18 cellular contexts compared by ENCODE assay signal in the genomic region with DNA sequence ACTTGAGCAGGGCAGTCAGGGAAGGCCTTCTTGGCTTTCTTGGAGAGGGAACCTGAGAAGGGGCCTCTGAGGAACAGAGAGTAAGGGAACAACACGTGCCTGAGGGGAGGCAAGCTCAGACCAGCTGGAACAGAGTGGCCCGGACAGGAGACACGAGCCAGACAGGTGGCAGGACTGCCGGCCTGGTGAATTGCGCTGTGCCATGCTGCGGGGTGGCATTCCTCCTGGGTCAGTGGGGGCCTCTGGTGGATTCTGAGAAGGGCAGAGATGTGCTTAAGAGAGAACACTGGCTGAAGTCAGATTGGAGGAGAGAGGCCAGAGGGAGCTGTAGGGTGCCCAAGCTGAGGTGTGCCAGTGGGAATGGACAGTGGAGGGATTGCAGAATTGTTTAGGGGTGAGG. TPM values are rescaled to one million over a fixed set of nuclear protein-coding genes. Genes with fewer than 3 reads are reported as not detected.
DNase-seq lines count a peak whose midpoint lies in the region; ATAC-seq and TF ChIP-seq lines count a peak whose summit lies in the region.
"Had no signal": no experiment of that assay in that cellular context is flagged by ENCODE, and none has a peak within 500 bp of the region (broad histone marks: within the 10 kb centered on the region; RNA-seq: fewer than 3 reads in every experiment).

No MANE protein-coding gene starts in this region.

- ATAC-seq in WTC11 (no peak), thoracic aorta (ENCODE audit: insufficient number of reproducible peaks, low FRiP score, low read depth) (no peak)
- ATAC-seq: activated CD8-positive, alpha-beta T cell treated with anti-CD3 and anti-CD28 coated beads for 36 hours; foreskin keratinocyte; left lung; T-cell had no signal

- H3K9me3 Mint-ChIP-seq in activated naive CD4-positive, alpha-beta T cell treated with anti-CD3 and anti-CD28 coated beads, Interleukin-2, amount 10 ng/mL, durations not matched to agents 7 days and 5 days, result no peaks in the 10 kb centered on the region
- no peaks in the 10 kb centered on the region for H3K9me3 Mint-ChIP-seq in activated naive CD4-positive, alpha-beta T cell treated with anti-CD3 and anti-CD28 coated beads for 36 hours
- H3K9me3 Mint-ChIP-seq in WTC11, result peaks cover 9% of the 10 kb centered on the region; the same call in 1 of the 2 replicates
- H3K9me3 Mint-ChIP-seq: activated CD8-positive, alpha-beta T cell treated with anti-CD3 and anti-CD28 coated beads for 36 hours; T-cell had no signal

- H3K27ac Mint-ChIP-seq in activated naive CD4-positive, alpha-beta T cell treated with anti-CD3 and anti-CD28 coated beads, Interleukin-2, amount 10 ng/mL, durations not matched to agents 7 days and 5 days, result no peak overlapping the region
- H3K27ac Mint-ChIP-seq in activated naive CD4-positive, alpha-beta T cell treated with anti-CD3 and anti-CD28 coated beads for 36 hours, result no peak overlapping the region
- peak overlapping the region; percentile 64 for H3K27ac Mint-ChIP-seq in WTC11
- H3K27ac Mint-ChIP-seq: activated CD8-positive, alpha-beta T cell treated with anti-CD3 and anti-CD28 coated beads for 36 hours; T-cell had no signal

- CTCF ChIA-PET in activated naive CD4-positive, alpha-beta T cell treated with anti-CD3 and anti-CD28 coated beads, Interleukin-2, amount 10 ng/mL, durations not matched to agents 7 days and 5 days (lab: Charles Lee), result no interaction called here
- CTCF ChIA-PET in activated naive CD4-positive, alpha-beta T cell treated with anti-CD3 and anti-CD28 coated beads for 36 hours (lab: Charles Lee), result interaction anchor here (0.6 to 2.3 kb wide), 2 partner anchors 54 to 228 kb away, joined by 5 read pairs; no protein-coding TSS in a partner anchor
- CTCF ChIA-PET in WTC11 (lab: Charles Lee), result interaction anchor here (2.1 to 9.6 kb wide), 3 partner anchors 16 to 43 kb away, joined by 5 to 99 read pairs (median 6); no protein-coding TSS in a partner anchor

- H3K4me1 ChIP-seq in thoracic aorta (ENCODE audit: control insufficient read depth in 1 of 2, low read depth in 2 of 2) (peaks cover 17 to 52% of the 10 kb centered on the region in 2 donors), ovary (ENCODE audit: insufficient read depth) (peaks cover 3% of the 10 kb centered on the region)
- H3K4me1 ChIP-seq: foreskin keratinocyte had no signal

- H3K4me3 Mint-ChIP-seq in activated naive CD4-positive, alpha-beta T cell treated with anti-CD3 and anti-CD28 coated beads, Interleukin-2, amount 10 ng/mL, durations not matched to agents 7 days and 5 days, result no peak overlapping the region
- no peak overlapping the region for H3K4me3 Mint-ChIP-seq in activated naive CD4-positive, alpha-beta T cell treated with anti-CD3 and anti-CD28 coated beads for 36 hours
- no peak overlapping the region for H3K4me3 Mint-ChIP-seq in WTC11
- H3K4me3 Mint-ChIP-seq: activated CD8-positive, alpha-beta T cell treated with anti-CD3 and anti-CD28 coated beads for 36 hours; CD4-positive, alpha-beta memory T cell; T-cell had no signal

- no peaks in the 10 kb centered on the region for H3K27me3 ChIP-seq in thoracic aorta (replicated peaks; ENCODE audit: insufficient read depth)
- no peaks in the 10 kb centered on the region for H3K27me3 ChIP-seq in ovary
- H3K27me3 ChIP-seq: foreskin keratinocyte, left lung had no signal

- no peak for TF ChIP-seq EP300 in ovary (IDR thresholded peaks at IDR 0.05)

- peaks cover 28% of the 10 kb centered on the region for H3K4me1 Mint-ChIP-seq in activated naive CD4-positive, alpha-beta T cell treated with anti-CD3 and anti-CD28 coated beads, Interleukin-2, amount 10 ng/mL, durations not matched to agents 7 days and 5 days
- peaks cover 30% of the 10 kb centered on the region for H3K4me1 Mint-ChIP-seq in activated naive CD4-positive, alpha-beta T cell treated with anti-CD3 and anti-CD28 coated beads for 36 hours (ENCODE audit: low read depth)
- H3K4me1 Mint-ChIP-seq in WTC11, result peaks cover 39% of the 10 kb centered on the region

- peak; percentile 15 for DNase-seq in activated naive CD4-positive, alpha-beta T cell treated with anti-CD3 and anti-CD28 coated beads, Interleukin-2, amount 10 ng/mL, durations not matched to agents 7 days and 5 days
- no peak for DNase-seq in activated naive CD4-positive, alpha-beta T cell treated with anti-CD3 and anti-CD28 coated beads for 36 hours
- no peak for DNase-seq in WTC11 (ENCODE audit: low spot score)
- DNase-seq in myocyte (ENCODE audit: low read depth), result peak; percentile 81
- DNase-seq in thoracic aorta (ENCODE audit: low spot score), result no peak
- no peak for DNase-seq in substantia nigra (lab: John Stamatoyannopoulos, UW)
- no peak for DNase-seq in ovary
- DNase-seq in activated CD8-positive, alpha-beta memory T cell treated with anti-CD3 and anti-CD28 coated beads for 24 hours, result no peak
- DNase-seq: ACHN; activated CD8-positive, alpha-beta T cell treated with anti-CD3 and anti-CD28 coated beads for 36 hours; CD4-positive, alpha-beta memory T cell; foreskin keratinocyte; HCEC 1CT; left lung; T-cell had no signal

- H3K9me3 ChIP-seq in thoracic aorta, result no peaks in the 10 kb centered on the region
- H3K9me3 ChIP-seq in ovary, result no peaks in the 10 kb centered on the region
- H3K9me3 ChIP-seq: left lung had no signal

- no peak for TF ChIP-seq POLR2A in ovary (IDR thresholded peaks at IDR 0.05)

- H3K36me3 ChIP-seq in thoracic aorta (no peaks in the 10 kb centered on the region), ovary (no peaks in the 10 kb centered on the region)

- POLR2A ChIA-PET in WTC11 (lab: Charles Lee), result interaction anchor here (1.5 to 2.9 kb wide), 3 partner anchors 16 to 56 kb away, joined by 3 to 17 read pairs (median 11); partner anchors contain the start of gene DLL4

- 92 to 94% (median 93%) methylated on average over 6 of the region's 6 CpGs for WGBS in ovary, 3 donors

- TF ChIP-seq CTCF in WTC11 (IDR thresholded peaks at IDR 0.05) (no peak), thoracic aorta (IDR thresholded peaks at IDR 0.05) (no peak), ovary (IDR thresholded peaks at IDR 0.05) (no peak)

- intact Hi-C loops in activated naive CD4-positive, alpha-beta T cell treated with anti-CD3 and anti-CD28 coated beads for 36 hours (cut with micrococcal nuclease), result no loop called here
- intact Hi-C loops in ovary (cut with DNase I), result no loop called here

- H3K27ac ChIP-seq in thoracic aorta, result peak overlapping the region; percentile 74 to 91
- H3K27ac ChIP-seq in substantia nigra (ENCODE audit: low read depth, low read length, poor library complexity, severe bottlenecking), result no peak overlapping the region
- H3K27ac ChIP-seq in ovary, result no peak overlapping the region
- H3K27ac ChIP-seq: foreskin keratinocyte, left lung, parathyroid adenoma, VCaP had no signal

- H3K36me3 Mint-ChIP-seq in activated naive CD4-positive, alpha-beta T cell treated with anti-CD3 and anti-CD28 coated beads, Interleukin-2, amount 10 ng/mL, durations not matched to agents 7 days and 5 days, result peaks cover 8% of the 10 kb centered on the region
- peaks cover 31% of the 10 kb centered on the region for H3K36me3 Mint-ChIP-seq in activated naive CD4-positive, alpha-beta T cell treated with anti-CD3 and anti-CD28 coated beads for 36 hours (ENCODE audit: low read depth)
- peaks cover 10% of the 10 kb centered on the region for H3K36me3 Mint-ChIP-seq in WTC11
- H3K36me3 Mint-ChIP-seq: T-cell had no signal

- H3K27me3 Mint-ChIP-seq in activated naive CD4-positive, alpha-beta T cell treated with anti-CD3 and anti-CD28 coated beads, Interleukin-2, amount 10 ng/mL, durations not matched to agents 7 days and 5 days, result peaks cover 14% of the 10 kb centered on the region
- no peaks in the 10 kb centered on the region for H3K27me3 Mint-ChIP-seq in activated naive CD4-positive, alpha-beta T cell treated with anti-CD3 and anti-CD28 coated beads for 36 hours (ENCODE audit: low read depth)
- no peaks in the 10 kb centered on the region for H3K27me3 Mint-ChIP-seq in WTC11 (ENCODE audit: low read depth)
- H3K27me3 Mint-ChIP-seq: activated CD8-positive, alpha-beta T cell treated with anti-CD3 and anti-CD28 coated beads for 36 hours had no signal

- no peak overlapping the region for H3K4me3 ChIP-seq in thoracic aorta
- no peak overlapping the region for H3K4me3 ChIP-seq in ovary
- H3K4me3 ChIP-seq: left lung had no signal

TF ChIP-seq in WTC11, 78 proteins besides CTCF, POLR2A, EP300 and RAD21:
- TF ChIP-seq ZNF416 (CRISPR knock-in tag; IDR thresholded peaks at IDR 0.05) (peak; percentile 27; the same call in 1 of the 2 replicates), PRRX2 (CRISPR knock-in tag; IDR thresholded peaks at IDR 0.05) (0 out of 2 replicates have a peak, but pooled peaks have one; percentile 31), ATF1 (CRISPR knock-in tag; IDR thresholded peaks at IDR 0.05) (no peak)

RNA-seq across cellular contexts. Expression of gene CHAC1, which starts 4.9 kb away (rescaled TPM):
- total RNA-seq in activated naive CD4-positive, alpha-beta T cell treated with anti-CD3 and anti-CD28 coated beads for 36 hours, result 10 to 100 TPM; 19.8 to 20.2 TPM
- total RNA-seq in WTC11 (2021) (17.2 to 31.0 TPM (median 17.7 TPM) in 3 replicates), myocyte (5.5 and 10.4 TPM in 2 replicates), thoracic aorta (1 to 10 TPM; 3.9 to 7.3 TPM), ovary (100 to 1,000 TPM in 1 of 7 donors, 10 to 100 TPM in 2, 1 to 10 TPM in 2, under 1 TPM in 2; 0.50 to 146 (median 2.6) TPM)
- 64.2 TPM for polyA plus RNA-seq in myocyte (2012)
- 1 to 10 TPM in 1 of 2 donors, under 1 TPM in 1; 0.18 to 1.0 TPM for polyA plus RNA-seq in ovary

RNA-seq across cellular contexts. Expression of gene DLL4, which starts 29.0 kb away (rescaled TPM):
- total RNA-seq in activated naive CD4-positive, alpha-beta T cell treated with anti-CD3 and anti-CD28 coated beads for 36 hours, result under 1 TPM in 1 of 2 experiments, not detected in 1; 0.14 TPM
- total RNA-seq in WTC11 (2021) (0.94 to 1.6 TPM (median 1.1 TPM) in 3 replicates), myocyte (0.13 TPM in 1 of 2 replicates, not detected in the other), thoracic aorta (10 to 100 TPM in 1 of 2 donors, 1 to 10 TPM in 1; 6.2 to 13.0 TPM), ovary (10 to 100 TPM in 1 of 7 donors, 1 to 10 TPM in 6; 2.6 to 10.7 (median 7.9) TPM)
- polyA plus RNA-seq in myocyte (2012), result 0.08 TPM
- polyA plus RNA-seq in ovary, result 10 to 100 TPM in 1 of 2 donors, 1 to 10 TPM in 1; 4.1 to 15.7 TPM
- total RNA-seq: activated CD8-positive, alpha-beta T cell treated with anti-CD3 and anti-CD28 coated beads for 36 hours; CD4-positive, alpha-beta memory T cell; Daoy; foreskin keratinocyte had no signal
- polyA plus RNA-seq: CD4-positive, alpha-beta memory T cell; foreskin keratinocyte had no signal

Comparison
In these comparisons a context has a peak if more than half of its experiments do, and no peak if none do; other contexts are left out.
1. DNase-seq: peak in activated naive CD4-positive, alpha-beta T cell treated with anti-CD3 and anti-CD28 coated beads, Interleukin-2, amount 10 ng/mL, durations not matched to agents 7 days and 5 days (single experiment) and myocyte (single experiment); none in activated naive CD4-positive, alpha-beta T cell treated with anti-CD3 and anti-CD28 coated beads for 36 hours (single experiment), WTC11 (single experiment), thoracic aorta (single experiment), substantia nigra (0 of 49), ovary (0 of 5) and activated CD8-positive, alpha-beta memory T cell treated with anti-CD3 and anti-CD28 coated beads for 24 hours (single experiment).
2. H3K27ac ChIP-seq: peak in thoracic aorta (2 of 2); none in substantia nigra (single experiment) and ovary (0 of 2).